ENCODE assay signal across 8 cellular contexts in genomic region chr4:2930821-2931764, GRCh38. TPM values are rescaled to one million over a fixed set of nuclear protein-coding genes. Genes with fewer than 3 reads are reported as not detected.
A peak's percentile ranks its signal among the peaks of the same experiment; 100 is the strongest.
DNase-seq lines count a peak whose midpoint lies in the region; ATAC-seq and TF ChIP-seq lines count a peak whose summit lies in the region.

No MANE protein-coding gene starts in this region.

- H3K36me3 Mint-ChIP-seq in stimulated activated effector memory CD8-positive, alpha-beta T cell treated with anti-CD3 and anti-CD28 coated beads, Interleukin-12 subunit alpha, Interleukin-12 subunit beta, amount 100 ng/mL, for 72 hours, result peaks cover 96% of the 10 kb centered on the region

- H2AK5ac ChIP-seq in mesendoderm (ENCODE audit: low read length), result no peak overlapping the region

- H2BK120ac ChIP-seq in mesendoderm (ENCODE audit: low read depth, low read length), result no peak overlapping the region

- H2BK15ac ChIP-seq in mesendoderm (replicated peaks; ENCODE audit: low read depth), result no peak overlapping the region

- H3K23ac ChIP-seq in mesendoderm (ENCODE audit: low read length), result no peak overlapping the region

- H3K4me1 ChIP-seq in RWPE2 (ENCODE audit: insufficient read depth, poor library complexity, severe bottlenecking), result peaks cover under 1% of the 10 kb centered on the region
- peaks cover 2% of the 10 kb centered on the region for H3K4me1 ChIP-seq in mesendoderm (ENCODE audit: control insufficient read depth, low read depth, low read length)

- H3K79me1 ChIP-seq in mesendoderm (ENCODE audit: low read length), result peaks cover 5% of the 10 kb centered on the region

- H4K8ac ChIP-seq in mesendoderm (ENCODE audit: low read depth, low read length), result no peak overlapping the region

- peak; percentile 14 for TF ChIP-seq POLR2A in GM18526 (IDR thresholded peaks at IDR 0.05; ENCODE audit: extremely low read depth, insufficient read length)

- no peaks in the 10 kb centered on the region for H3K9me3 Mint-ChIP-seq in stimulated activated effector memory CD8-positive, alpha-beta T cell treated with anti-CD3 and anti-CD28 coated beads, Interleukin-12 subunit alpha, Interleukin-12 subunit beta, amount 100 ng/mL, for 72 hours

- no peaks in the 10 kb centered on the region for H3K9me3 ChIP-seq in RWPE2 (ENCODE audit: severe bottlenecking)

- no peak overlapping the region for H3K56ac ChIP-seq in mesendoderm (ENCODE audit: low read length)

- peak; percentile 70 for DNase-seq in RWPE2 (ENCODE audit: low spot score)
- peak; percentile 57 for DNase-seq in globus pallidus (ENCODE audit: low spot score)
- no peak for DNase-seq in stimulated activated effector memory CD8-positive, alpha-beta T cell treated with anti-CD3 and anti-CD28 coated beads, Interleukin-12 subunit alpha, Interleukin-12 subunit beta, amount 100 ng/mL, for 72 hours (ENCODE audit: low spot score in 2 of 2)
- DNase-seq in GM19238 (ENCODE audit: insufficient read length, low spot score), result no peak
- no peak for DNase-seq in mesendoderm
- no peak for DNase-seq in retina

- no CpG with 5 or more reads among the region's 44 CpGs for WGBS in mesendoderm (ENCODE audit: extremely low coverage, insufficient coverage, low lambda C conversion rate)

- H3K27me3 ChIP-seq in RWPE2 (ENCODE audit: insufficient read depth, poor library complexity, severe bottlenecking), result no peaks in the 10 kb centered on the region
- H3K27me3 ChIP-seq in mesendoderm (ENCODE audit: insufficient read depth, low read length, poor library complexity), result no peaks in the 10 kb centered on the region

- H3K4ac ChIP-seq in mesendoderm (ENCODE audit: low read depth, low read length), result no peak overlapping the region

- H3K9ac ChIP-seq in mesendoderm (ENCODE audit: low read length), result no peak overlapping the region

- H3K27ac Mint-ChIP-seq in stimulated activated effector memory CD8-positive, alpha-beta T cell treated with anti-CD3 and anti-CD28 coated beads, Interleukin-12 subunit alpha, Interleukin-12 subunit beta, amount 100 ng/mL, for 72 hours, result peak overlapping the region; percentile 96

- no peak overlapping the region for H3K4me2 ChIP-seq in mesendoderm (ENCODE audit: low read length)

- ATAC-seq in RWPE2 (ENCODE audit: low read depth) (no peak), GM19324 (IDR thresholded peaks at IDR 0.05; ENCODE audit: low FRiP score, unreplicated experiment) (no peak)
- ATAC-seq in stimulated activated effector memory CD8-positive, alpha-beta T cell treated with anti-CD3 and anti-CD28 coated beads, Interleukin-12 subunit alpha, Interleukin-12 subunit beta, amount 100 ng/mL, for 72 hours, result no peak

- H3K27ac ChIP-seq in RWPE2 (ENCODE audit: poor library complexity, severe bottlenecking) (peak overlapping the region; percentile 5), mesendoderm (ENCODE audit: low read depth, low read length) (no peak overlapping the region)

- H3K18ac ChIP-seq in mesendoderm (ENCODE audit: low read length), result no peak overlapping the region

- peaks cover 68% of the 10 kb centered on the region for H3K36me3 ChIP-seq in RWPE2 (ENCODE audit: low read depth)
- H3K36me3 ChIP-seq in mesendoderm (ENCODE audit: control insufficient read depth, insufficient read depth, low read length), result peaks cover 4% of the 10 kb centered on the region

- H3K4me3 ChIP-seq in RWPE2 (ENCODE audit: severe bottlenecking) (no peak overlapping the region), mesendoderm (ENCODE audit: low read length) (no peak overlapping the region)

- peaks cover 4% of the 10 kb centered on the region for H3K79me2 ChIP-seq in mesendoderm (ENCODE audit: control insufficient read depth, insufficient read depth, low read length)

- TF ChIP-seq CTCF in RWPE2 (IDR thresholded peaks at IDR 0.05; ENCODE audit: poor library complexity, severe bottlenecking), result no peak

- H4K5ac ChIP-seq in mesendoderm (ENCODE audit: low read length), result no peak overlapping the region

- H3K4me1 Mint-ChIP-seq in stimulated activated effector memory CD8-positive, alpha-beta T cell treated with anti-CD3 and anti-CD28 coated beads, Interleukin-12 subunit alpha, Interleukin-12 subunit beta, amount 100 ng/mL, for 72 hours, result peaks cover 19% of the 10 kb centered on the region

- no peak overlapping the region for H2BK5ac ChIP-seq in mesendoderm (ENCODE audit: low read length)

- H3K4me3 Mint-ChIP-seq in stimulated activated effector memory CD8-positive, alpha-beta T cell treated with anti-CD3 and anti-CD28 coated beads, Interleukin-12 subunit alpha, Interleukin-12 subunit beta, amount 100 ng/mL, for 72 hours, result peak overlapping the region; percentile 98

RNA-seq across cellular contexts. Expression of gene NOP14, which starts 32.1 kb away (rescaled TPM):
- polyA plus RNA-seq in mesendoderm (2013, experiment 1 of 2), result 61.2 TPM
- polyA plus RNA-seq in mesendoderm (2013, experiment 2 of 2), result 60.6 TPM

RNA-seq across cellular contexts. Expression of gene GRK4, which starts 32.3 kb away (rescaled TPM):
- polyA plus RNA-seq in mesendoderm (2013, experiment 1 of 2), result 1.2 TPM
- polyA plus RNA-seq in mesendoderm (2013, experiment 2 of 2), result 1.2 TPM

Comparison
In these comparisons a context has a peak if more than half of its experiments do, and no peak if none do; other contexts are left out.
1. DNase-seq: peak in RWPE2 (single experiment) and globus pallidus (single experiment); none in stimulated activated effector memory CD8-positive, alpha-beta T cell treated with anti-CD3 and anti-CD28 coated beads, Interleukin-12 subunit alpha, Interleukin-12 subunit beta, amount 100 ng/mL, for 72 hours (0 of 2), GM19238 (single experiment), mesendoderm (single experiment) and retina (single experiment).